ENCODE assay signal across 21 cellular contexts in the genomic region with DNA sequence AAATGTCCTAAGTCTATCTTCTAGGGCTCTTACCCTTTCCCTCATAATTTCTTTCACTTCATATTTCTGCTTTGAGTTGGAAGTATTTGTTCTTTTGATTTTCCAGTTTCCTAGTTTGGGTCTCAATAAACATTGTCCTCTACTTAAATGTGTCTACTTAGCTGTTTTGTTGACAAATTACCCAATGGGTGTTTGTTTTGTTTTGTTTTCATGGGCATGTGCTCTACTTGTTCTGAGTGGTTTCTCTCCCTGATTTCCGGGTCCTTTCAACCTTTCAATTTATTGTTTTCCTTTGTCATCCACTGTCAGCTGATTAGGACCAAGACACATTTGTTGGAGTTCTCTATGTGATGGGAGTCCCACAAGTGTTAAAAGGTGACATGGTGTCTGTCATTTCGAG.
DNase-seq lines count a peak whose midpoint lies in the region; ATAC-seq, FAIRE-seq and TF ChIP-seq lines count a peak whose summit lies in the region.
"Had no signal": no experiment of that assay in that cellular context is flagged by ENCODE, and none has a peak within 500 bp of the region (broad histone marks: within the 10 kb centered on the region; RNA-seq: fewer than 3 reads in every experiment).

No MANE protein-coding gene starts in this region.

- intact Hi-C loops in left cardiac atrium (cut with DNase I): no loop called here

- H3K4me3 ChIP-seq in A549 (no peak overlapping the region), HAP-1 (no peak overlapping the region)
- H3K4me3 ChIP-seq: BLaER1, GM12878, GM23338 had no signal

- no peak overlapping the region for H3K27ac ChIP-seq in A549
- H3K27ac ChIP-seq: BLaER1, C4-2B had no signal

- TF ChIP-seq CTCF in A549 (IDR thresholded peaks at IDR 0.05): no peak

- no peaks in the 10 kb centered on the region for H3K4me1 ChIP-seq in A549
- no peaks in the 10 kb centered on the region for H3K4me1 ChIP-seq in HAP-1
- H3K4me1 ChIP-seq: BLaER1, Caco-2 had no signal

- TF ChIP-seq POLR2A in A549 (IDR thresholded peaks at IDR 0.05; ENCODE audit: low read length): no peak

- peak; percentile 0 for DNase-seq in NCI-H345 (lab: John Stamatoyannopoulos, UW)
- no peak for DNase-seq in NCI-H345 treated with DMSO at 0.1 percent for 48 hours (lab: John Stamatoyannopoulos, UW; ENCODE audit: unreplicated experiment)
- no peak for DNase-seq in A549 (ENCODE audit: low read depth in 1 of 2, low spot score in 1 of 2)
- peak; percentile 31 for DNase-seq in DMS153 (lab: John Stamatoyannopoulos, UW)
- DNase-seq in DMS53 treated with DMSO at 0.1 percent for 48 hours (lab: John Stamatoyannopoulos, UW; ENCODE audit: unreplicated experiment): peak; percentile 14
- DNase-seq in HAP-1 (ENCODE audit: low spot score in 2 of 2): no peak
- DNase-seq in left cardiac atrium: no peak
- DNase-seq: Caco-2; CD4-positive, CD25-positive, alpha-beta regulatory T cell; CD8-positive, alpha-beta T cell; DMS79; EL; GDM1; H9; HFFc6 had no signal

- TF ChIP-seq EP300 in A549 (IDR thresholded peaks at IDR 0.05): no peak

- CTCF ChIA-PET in A549 (lab: Yijun Ruan, JAX): no interaction called here

- 17% methylated on average over 2 of the region's 2 CpGs for WGBS in A549 (ENCODE audit: missing lambda C conversion rate)

- no peaks in the 10 kb centered on the region for H3K36me3 ChIP-seq in HAP-1 (replicated peaks)
- H3K36me3 ChIP-seq: BLaER1 had no signal

- POLR2A ChIA-PET in A549 (lab: Yijun Ruan, JAX): no interaction called here

- no peaks in the 10 kb centered on the region for H3K27me3 ChIP-seq in HAP-1 (ENCODE audit: low read depth)

- H3K4me2 ChIP-seq in A549: no peak overlapping the region
- H3K4me2 ChIP-seq: BLaER1, GM23338 had no signal

- peak; percentile 43 for FAIRE-seq in A549 (lab: Jason Lieb, UNC)
- FAIRE-seq: GM12878, GM19239 had no signal

- H3K9me3 ChIP-seq in A549 (no peaks in the 10 kb centered on the region), HAP-1 (no peaks in the 10 kb centered on the region)
- H3K9me3 ChIP-seq: BLaER1, Caco-2 had no signal

- ATAC-seq in A549 (no peak), HG03095 (IDR thresholded peaks at IDR 0.05; ENCODE audit: unreplicated experiment) (no peak), left cardiac atrium (no peak)
- ATAC-seq: CD8-positive, alpha-beta T cell; GM12878; GM23338 had no signal

- in situ Hi-C loops in HAP-1 (cut with MboI; ENCODE audit: low sequenced_read_pairs): no loop called here

- no peak for TF ChIP-seq RAD21 in A549 (conservative IDR thresholded peaks at IDR 0.05 in 1 of 2, IDR thresholded peaks at IDR 0.05 in 1 of 2)

TF ChIP-seq in A549, 52 proteins besides CTCF, POLR2A, EP300 and RAD21:
- TF ChIP-seq SMC3 (IDR thresholded peaks at IDR 0.05): no peak
- TF ChIP-seq FOXS1 (CRISPR knock-in tag; IDR thresholded peaks at IDR 0.05): no peak
- no peak for TF ChIP-seq ZSCAN20 (CRISPR knock-in tag; IDR thresholded peaks at IDR 0.05)
- TF ChIP-seq, protein P1, sequence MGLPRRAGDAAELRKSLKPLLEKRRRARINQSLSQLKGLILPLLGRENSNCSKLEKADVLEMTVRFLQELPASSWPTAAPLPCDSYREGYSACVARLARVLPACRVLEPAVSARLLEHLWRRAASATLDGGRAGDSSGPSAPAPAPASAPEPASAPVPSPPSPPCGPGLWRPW (IDR thresholded peaks at IDR 0.05): no peak
- TF ChIP-seq, protein P2, sequence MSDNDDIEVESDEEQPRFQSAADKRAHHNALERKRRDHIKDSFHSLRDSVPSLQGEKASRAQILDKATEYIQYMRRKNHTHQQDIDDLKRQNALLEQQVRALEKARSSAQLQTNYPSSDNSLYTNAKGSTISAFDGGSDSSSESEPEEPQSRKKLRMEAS (IDR thresholded peaks at IDR 0.05): no peak
- TF ChIP-seq TP53 (CRISPR knock-in tag; IDR thresholded peaks at IDR 0.05): no peak
- no peak for TF ChIP-seq KDM5A (IDR thresholded peaks at IDR 0.05)
TF ChIP-seq in A549: peak in this region for 0.

Comparison
In these comparisons a context has a peak if more than half of its experiments do, and no peak if none do; other contexts are left out.
1. DNase-seq: peak in NCI-H345 (single experiment), DMS153 (single experiment) and DMS53 treated with DMSO at 0.1 percent for 48 hours (single experiment); none in NCI-H345 treated with DMSO at 0.1 percent for 48 hours (single experiment), A549 (0 of 2), HAP-1 (0 of 2) and left cardiac atrium (single experiment).